In the genomic region with DNA sequence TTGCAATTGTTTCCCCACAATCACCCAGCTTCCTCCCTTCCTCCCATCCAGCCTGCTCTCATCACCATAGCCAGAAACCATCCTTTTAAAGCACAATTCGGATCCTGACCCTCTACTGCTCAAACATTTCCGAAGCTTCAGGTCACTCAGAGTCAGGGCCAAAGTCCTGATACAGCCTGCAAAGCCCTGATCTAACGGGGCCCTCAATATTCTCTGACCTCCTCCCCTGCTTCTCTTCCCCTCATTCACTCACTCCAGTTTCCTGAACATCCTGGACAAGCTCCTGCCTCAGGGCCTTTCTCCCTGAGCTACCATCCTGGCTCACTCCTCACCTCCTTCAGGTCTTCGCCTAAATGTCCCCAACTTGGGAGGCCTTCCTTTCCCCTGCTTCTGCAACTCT, we compare ENCODE assay signal across 11 cellular contexts. TPM values are rescaled to one million over a fixed set of nuclear protein-coding genes. Genes with fewer than 3 reads are reported as not detected.
DNase-seq lines count a peak whose midpoint lies in the region; ATAC-seq and TF ChIP-seq lines count a peak whose summit lies in the region.
"Had no signal": no experiment of that assay in that cellular context is flagged by ENCODE, and none has a peak within 500 bp of the region (broad histone marks: within the 10 kb centered on the region; RNA-seq: fewer than 3 reads in every experiment).

No MANE protein-coding gene starts in this region.

- H3K4me2 ChIP-seq in GM23338 = peak overlapping the region; percentile 55; the same call in 1 of the 2 replicates

- H3K27me3 ChIP-seq in GM23338 (ENCODE audit: insufficient read depth) = no peaks in the 10 kb centered on the region
- no peaks in the 10 kb centered on the region for H3K27me3 ChIP-seq in naive thymus-derived CD4-positive, alpha-beta T cell (ENCODE audit: control insufficient read depth in 2 of 2, insufficient read depth in 2 of 2, low read length in 2 of 2)
- H3K27me3 ChIP-seq: thyroid gland had no signal

- H3K4me1 ChIP-seq in GM23338 (ENCODE audit: insufficient read depth) = peaks cover 52% of the 10 kb centered on the region
- H3K4me1 ChIP-seq in naive thymus-derived CD4-positive, alpha-beta T cell (ENCODE audit: control insufficient read depth in 2 of 2, insufficient read depth in 2 of 2, low read length in 2 of 2) = peaks cover 20 to 46% of the 10 kb centered on the region in 2 donors

- intact Hi-C loops in CD14-positive monocyte (cut with micrococcal nuclease) = no loop called here
- intact Hi-C loops in naive thymus-derived CD4-positive, alpha-beta T cell (cut with micrococcal nuclease) = loop anchor here in 1 of 2 donors (5.0 kb wide), 1 partner anchor 47 kb away; the partner anchor contains the start of gene PITPNM2

- POLR2A ChIA-PET in naive thymus-derived CD4-positive, alpha-beta T cell (lab: Charles Lee) = interaction anchor here (0.6 to 7.9 kb wide), 4 partner anchors 11 to 83 kb away, joined by 3 to 91 read pairs (median 34); no protein-coding TSS in a partner anchor

- H4K20me1 ChIP-seq in GM23338 (replicated peaks; ENCODE audit: insufficient read depth) = no peaks in the 10 kb centered on the region

- H3K27me3 Mint-ChIP-seq in CD14-positive monocyte (ENCODE audit: low read depth in 3 of 3) (peaks cover 0 to 2% (median 1%) of the 10 kb centered on the region in 3 donors), GM23338 (ENCODE audit: insufficient read depth, low read depth, poor library complexity) (peaks cover 12% of the 10 kb centered on the region)
- H3K27me3 Mint-ChIP-seq in effector memory CD8-positive, alpha-beta T cell = no peaks in the 10 kb centered on the region
- H3K27me3 Mint-ChIP-seq in naive thymus-derived CD4-positive, alpha-beta T cell = no peaks in the 10 kb centered on the region

- H3K9me3 Mint-ChIP-seq in CD14-positive monocyte = peaks cover 0 to 2% (median 0%) of the 10 kb centered on the region in 7 donors
- H3K9me3 Mint-ChIP-seq in GM23338 = no peaks in the 10 kb centered on the region
- H3K9me3 Mint-ChIP-seq in effector memory CD8-positive, alpha-beta T cell = no peaks in the 10 kb centered on the region
- no peaks in the 10 kb centered on the region for H3K9me3 Mint-ChIP-seq in naive thymus-derived CD4-positive, alpha-beta T cell
- H3K9me3 Mint-ChIP-seq: mesothelial cell of epicardium had no signal

- no peaks in the 10 kb centered on the region; the same call in 1 of the 2 replicates for H3F3A ChIP-seq in GM23338 (replicated peaks; ENCODE audit: low read depth)

- H3K4me1 Mint-ChIP-seq in CD14-positive monocyte = peaks cover 43% of the 10 kb centered on the region
- peaks cover 57% of the 10 kb centered on the region for H3K4me1 Mint-ChIP-seq in GM23338
- peaks cover 30 to 33% of the 10 kb centered on the region in 2 donors for H3K4me1 Mint-ChIP-seq in effector memory CD8-positive, alpha-beta T cell (ENCODE audit: low read depth in 2 of 2)
- H3K4me1 Mint-ChIP-seq in naive thymus-derived CD4-positive, alpha-beta T cell = peaks cover 47 to 87% (median 65%) of the 10 kb centered on the region in 7 donors
- H3K4me1 Mint-ChIP-seq: mesothelial cell of epicardium had no signal

- CTCF ChIA-PET in naive thymus-derived CD4-positive, alpha-beta T cell (lab: Charles Lee) = interaction anchor here (0.6 to 1.6 kb wide), 4 partner anchors 10 to 67 kb away, joined by 3 to 8 read pairs (median 6); no protein-coding TSS in a partner anchor

- H3K9me3 ChIP-seq in naive thymus-derived CD4-positive, alpha-beta T cell (ENCODE audit: control insufficient read depth in 2 of 3, low read length in 3 of 3) = no peaks in the 10 kb centered on the region
- H3K9me3 ChIP-seq: thyroid gland had no signal

- H3K79me2 ChIP-seq in GM23338 (replicated peaks; ENCODE audit: insufficient read depth) = no peaks in the 10 kb centered on the region

- H3K36me3 Mint-ChIP-seq in CD14-positive monocyte (peaks cover 5 to 8% of the 10 kb centered on the region in 2 donors), GM23338 (ENCODE audit: low read depth) (no peaks in the 10 kb centered on the region; the same call in 2 of the 3 replicates)
- H3K36me3 Mint-ChIP-seq in effector memory CD8-positive, alpha-beta T cell (ENCODE audit: insufficient read depth) = no peaks in the 10 kb centered on the region
- H3K36me3 Mint-ChIP-seq in naive thymus-derived CD4-positive, alpha-beta T cell = peaks cover 5 to 42% (median 9%) of the 10 kb centered on the region in 5 donors
- H3K36me3 Mint-ChIP-seq: mesothelial cell of epicardium had no signal

- TF ChIP-seq CTCF in CD14-positive monocyte (IDR thresholded peaks at IDR 0.05) = no peak
- no peak for TF ChIP-seq CTCF in GM23338 (conservative IDR thresholded peaks at IDR 0.05; ENCODE audit: low read depth in 2 of 2)
- no peak for TF ChIP-seq CTCF in coronary artery (IDR thresholded peaks at IDR 0.05)

- H3K4me3 ChIP-seq in GM23338 = no peak overlapping the region; the same call in 1 of the 2 replicates
- H3K4me3 ChIP-seq in naive thymus-derived CD4-positive, alpha-beta T cell (ENCODE audit: low read length) = no peak overlapping the region
- H3K4me3 ChIP-seq in coronary artery = no peak overlapping the region
- H3K4me3 ChIP-seq: thyroid gland had no signal

- DNase-seq in CD14-positive monocyte (ENCODE audit: low spot score) (no peak), GM23338 (ENCODE audit: low spot score) (no peak), coronary artery (ENCODE audit: low spot score) (no peak)
- DNase-seq in effector memory CD8-positive, alpha-beta T cell = no peak
- no peak for DNase-seq in naive thymus-derived CD4-positive, alpha-beta T cell
- DNase-seq: activated CD4-positive, alpha-beta T cell treated with anti-CD3 and anti-CD28 coated beads for 1 hour; thyroid gland had no signal

- H3K27ac Mint-ChIP-seq in CD14-positive monocyte (peak overlapping the region in 6 of 7 donors; percentile 43 to 97 (median 57)), GM23338 (peak overlapping the region; percentile 2; the same call in 1 of the 2 replicates)
- peak overlapping the region; percentile 44 to 93 for H3K27ac Mint-ChIP-seq in effector memory CD8-positive, alpha-beta T cell
- peak overlapping the region; percentile 3 to 98 (median 90) for H3K27ac Mint-ChIP-seq in naive thymus-derived CD4-positive, alpha-beta T cell
- H3K27ac Mint-ChIP-seq: mesothelial cell of epicardium had no signal

- ATAC-seq in GM23338 = no peak
- ATAC-seq in effector memory CD8-positive, alpha-beta T cell (replicated peaks) = no peak
- ATAC-seq in naive thymus-derived CD4-positive, alpha-beta T cell = no peak
- ATAC-seq in GM21526 (IDR thresholded peaks at IDR 0.05; ENCODE audit: low FRiP score, unreplicated experiment) = no peak
- ATAC-seq in GM19351 (IDR thresholded peaks at IDR 0.05; ENCODE audit: unreplicated experiment) = no peak
- no peak for ATAC-seq in GM21515 (IDR thresholded peaks at IDR 0.05; ENCODE audit: unreplicated experiment)

- H3K4me3 Mint-ChIP-seq in CD14-positive monocyte = no peak overlapping the region
- no peak overlapping the region; the same call in 2 of the 3 replicates for H3K4me3 Mint-ChIP-seq in GM23338
- no peak overlapping the region for H3K4me3 Mint-ChIP-seq in effector memory CD8-positive, alpha-beta T cell
- H3K4me3 Mint-ChIP-seq in naive thymus-derived CD4-positive, alpha-beta T cell = peak overlapping the region in 3 of 10 donors; percentile 36 to 83 (median 80)
- H3K4me3 Mint-ChIP-seq: mesothelial cell of epicardium had no signal

- H3K27ac ChIP-seq in GM23338 (ENCODE audit: low read depth) (peak overlapping the region; percentile 85), coronary artery (no peak overlapping the region)
- peak overlapping the region; percentile 62 for H3K27ac ChIP-seq in naive thymus-derived CD4-positive, alpha-beta T cell (ENCODE audit: low read depth, low read length)

- H3K9me2 ChIP-seq in GM23338 (ENCODE audit: insufficient read depth) = no peaks in the 10 kb centered on the region

- H2AFZ ChIP-seq in GM23338 = peak overlapping the region; percentile 3; the same call in 1 of the 2 replicates

- H3K36me3 ChIP-seq in GM23338 (ENCODE audit: insufficient read depth) = no peaks in the 10 kb centered on the region
- H3K36me3 ChIP-seq in naive thymus-derived CD4-positive, alpha-beta T cell (ENCODE audit: control insufficient read depth in 2 of 3, insufficient read depth in 3 of 3, low read length in 3 of 3) = peaks cover 0 to 8% (median 0%) of the 10 kb centered on the region in 3 experiments
- H3K36me3 ChIP-seq: thyroid gland had no signal

TF ChIP-seq in GM23338, 12 proteins besides CTCF, POLR2A, EP300 and RAD21:
- TF ChIP-seq ZNF114 (CRISPR knock-in tag; IDR thresholded peaks at IDR 0.05) (no peak), STAT1 (IDR thresholded peaks at IDR 0.05; ENCODE audit: unreplicated experiment) (no peak), EZH2phosphoT487 (IDR thresholded peaks at IDR 0.05; ENCODE audit: unreplicated experiment) (no peak)

RNA-seq across cellular contexts. Expression of gene PITPNM2, which starts 46.1 kb away (rescaled TPM):
- polyA plus RNA-seq in CD14-positive monocyte (under 1 TPM in 1 of 2 donors, not detected in 1; 0.08 TPM), GM23338 (2016; fragmentation: Nextera tagmentation; extraction: Ambion mirVana) (0.28 and 0.82 TPM in 2 replicates)
- total RNA-seq in GM23338 (2014; rRNA removed; shearing (Covaris generic)) = 1.9 and 3.0 TPM in 2 replicates
- total RNA-seq in naive thymus-derived CD4-positive, alpha-beta T cell = 10 to 100 TPM; 22.2 to 65.3 (median 56.6) TPM
- 1 to 10 TPM; 2.9 to 9.2 TPM for polyA plus RNA-seq in naive thymus-derived CD4-positive, alpha-beta T cell

Comparison
In these comparisons a context has a peak if more than half of its experiments do, and no peak if none do; other contexts are left out.
1. H3K27ac Mint-ChIP-seq: peak in every context shown above with its lines; median percentile 90 in naive thymus-derived CD4-positive, alpha-beta T cell; 68 in effector memory CD8-positive, alpha-beta T cell; 57 in CD14-positive monocyte; 2 in GM23338.
2. H3K27ac ChIP-seq: peak in GM23338 (single experiment) and naive thymus-derived CD4-positive, alpha-beta T cell (single experiment); none in coronary artery (0 of 2).